23 cellular contexts compared by ENCODE assay signal in genomic region chr10:33358016-33358415, GRCh38. TPM values are rescaled to one million over a fixed set of nuclear protein-coding genes. Genes with fewer than 3 reads are reported as not detected.
DNase-seq lines count a peak whose midpoint lies in the region; TF ChIP-seq lines count a peak whose summit lies in the region.
"Had no signal": no experiment of that assay in that cellular context is flagged by ENCODE, and none has a peak within 500 bp of the region (broad histone marks: within the 10 kb centered on the region; RNA-seq: fewer than 3 reads in every experiment).

No MANE protein-coding gene starts in this region.

- H3K4me1 ChIP-seq in BLaER1 (peaks cover 9% of the 10 kb centered on the region; the same call in 1 of the 2 replicates), ascending aorta (no peaks in the 10 kb centered on the region)
- peaks cover 0 to 26% (median 13%) of the 10 kb centered on the region in 10 experiments; a peak in 18 of 20 replicates for H3K4me1 ChIP-seq in BLaER1 treated with 17β-estradiol and CSF1 and Interleukin-3, amounts not matched to agents 10 nM and 100 nM
- H3K4me1 ChIP-seq: BE2C had no signal

- H3K27me3 Mint-ChIP-seq in dendritic cell treated with granulocyte-macrophage colony-stimulating factor and Interleukin-4, amounts not matched to agents 40 ng/mL and 50 ng/mL, for 4 days: no peaks in the 10 kb centered on the region

- no peak overlapping the region for H3K27ac ChIP-seq in BLaER1
- no peak overlapping the region for H3K27ac ChIP-seq in BLaER1 treated with 17β-estradiol and CSF1 and Interleukin-3, amounts not matched to agents 10 nM and 100 nM
- H3K27ac ChIP-seq in ascending aorta: no peak overlapping the region

- no peak overlapping the region for H3K9ac ChIP-seq in BLaER1
- no peak overlapping the region for H3K9ac ChIP-seq in BLaER1 treated with 17β-estradiol and CSF1 and Interleukin-3, amounts not matched to agents 10 nM and 100 nM

- TF ChIP-seq CTCF in ascending aorta (IDR thresholded peaks at IDR 0.05): no peak

- no peaks in the 10 kb centered on the region for H3K27me3 ChIP-seq in BLaER1
- no peaks in the 10 kb centered on the region for H3K27me3 ChIP-seq in BLaER1 treated with 17β-estradiol and CSF1 and Interleukin-3, amounts not matched to agents 10 nM and 100 nM
- H3K27me3 ChIP-seq in ascending aorta: no peaks in the 10 kb centered on the region
- H3K27me3 ChIP-seq: BE2C had no signal

- no peak overlapping the region for H3K4me3 Mint-ChIP-seq in dendritic cell treated with granulocyte-macrophage colony-stimulating factor and Interleukin-4, amounts not matched to agents 40 ng/mL and 50 ng/mL, for 4 days
- H3K4me3 Mint-ChIP-seq: CD14-positive monocyte; CD4-positive, alpha-beta memory T cell; CD4-positive, CD25-positive, alpha-beta regulatory T cell; CD8-positive, alpha-beta memory T cell had no signal

- H3K9me3 Mint-ChIP-seq in dendritic cell treated with granulocyte-macrophage colony-stimulating factor and Interleukin-4, amounts not matched to agents 40 ng/mL and 50 ng/mL, for 4 days: peaks cover 33% of the 10 kb centered on the region

- no peaks in the 10 kb centered on the region for H4K20me1 ChIP-seq in BLaER1
- H4K20me1 ChIP-seq in BLaER1 treated with 17β-estradiol and CSF1 and Interleukin-3, amounts not matched to agents 10 nM and 100 nM: no peaks in the 10 kb centered on the region

- H3K4me3 ChIP-seq in BLaER1 (no peak overlapping the region), ascending aorta (no peak overlapping the region)
- no peak overlapping the region for H3K4me3 ChIP-seq in BLaER1 treated with 17β-estradiol and CSF1 and Interleukin-3, amounts not matched to agents 10 nM and 100 nM
- H3K4me3 ChIP-seq: GM12878 had no signal

- H3K27ac Mint-ChIP-seq in dendritic cell treated with granulocyte-macrophage colony-stimulating factor and Interleukin-4, amounts not matched to agents 40 ng/mL and 50 ng/mL, for 4 days: peak overlapping the region; percentile 50
- H3K27ac Mint-ChIP-seq: CD14-positive monocyte; CD4-positive, CD25-positive, alpha-beta regulatory T cell; CD8-positive, alpha-beta memory T cell had no signal

- H3K4me2 ChIP-seq in BLaER1: peak overlapping the region; percentile 33
- peak overlapping the region in 8 of 11 experiments; percentile 1 to 41 (median 26); a peak in 12 of 22 replicates for H3K4me2 ChIP-seq in BLaER1 treated with 17β-estradiol and CSF1 and Interleukin-3, amounts not matched to agents 10 nM and 100 nM

- H3K36me3 Mint-ChIP-seq in dendritic cell treated with granulocyte-macrophage colony-stimulating factor and Interleukin-4, amounts not matched to agents 40 ng/mL and 50 ng/mL, for 4 days (ENCODE audit: low read depth): peaks cover 6% of the 10 kb centered on the region
- H3K36me3 Mint-ChIP-seq: CD14-positive monocyte; CD4-positive, alpha-beta memory T cell; CD4-positive, CD25-positive, alpha-beta regulatory T cell had no signal

- H3K36me3 ChIP-seq in BLaER1: no peaks in the 10 kb centered on the region
- no peaks in the 10 kb centered on the region for H3K36me3 ChIP-seq in BLaER1 treated with 17β-estradiol and CSF1 and Interleukin-3, amounts not matched to agents 10 nM and 100 nM
- no peaks in the 10 kb centered on the region for H3K36me3 ChIP-seq in ascending aorta
- H3K36me3 ChIP-seq: BE2C had no signal

- DNase-seq in hippocampal formation (lab: John Stamatoyannopoulos, UW) (no peak), LoVo (ENCODE audit: low spot score) (no peak), ascending aorta (ENCODE audit: low spot score in 2 of 2) (no peak)
- DNase-seq: 8988T; ACHN; BE2C; C1 segment of cervical spinal cord; CD4-positive, alpha-beta memory T cell; CD4-positive, CD25-positive, alpha-beta regulatory T cell; CD8-positive, alpha-beta memory T cell; COR-L47; DMS 273 treated with DMSO at 0.1 percent for 48 hours; DMS153; DMS53; DMS79; DND-41; EL; GDM1 had no signal

- peaks cover 11% of the 10 kb centered on the region for H3K4me1 Mint-ChIP-seq in dendritic cell treated with granulocyte-macrophage colony-stimulating factor and Interleukin-4, amounts not matched to agents 40 ng/mL and 50 ng/mL, for 4 days (ENCODE audit: low read depth)
- H3K4me1 Mint-ChIP-seq: CD14-positive monocyte; CD4-positive, alpha-beta memory T cell; CD8-positive, alpha-beta memory T cell had no signal

- intact Hi-C loops in dendritic cell treated with granulocyte-macrophage colony-stimulating factor and Interleukin-4, amounts not matched to agents 40 ng/mL and 50 ng/mL, for 4 days (cut with micrococcal nuclease): no loop called here
- intact Hi-C loops in ascending aorta (cut with DNase I): no loop called here

- H3K9me3 ChIP-seq in BLaER1 (no peaks in the 10 kb centered on the region; the same call in 1 of the 2 replicates), ascending aorta (no peaks in the 10 kb centered on the region)
- peaks cover 7 to 36% (median 13%) of the 10 kb centered on the region in 11 experiments; a peak in 19 of 22 replicates for H3K9me3 ChIP-seq in BLaER1 treated with 17β-estradiol and CSF1 and Interleukin-3, amounts not matched to agents 10 nM and 100 nM (replicated peaks in 1 of 11)
- H3K9me3 ChIP-seq: BE2C had no signal

RNA-seq across cellular contexts. Expression of gene NRP1, which starts 23.5 kb away (rescaled TPM):
- 122 TPM for total RNA-seq in ascending aorta
- total RNA-seq: CD4-positive, CD25-positive, alpha-beta regulatory T cell had no signal
